ENCODE assay signal across 21 cellular contexts in genomic region chr10:132745971-132746370, GRCh38. TPM values are rescaled to one million over a fixed set of nuclear protein-coding genes. Genes with fewer than 3 reads are reported as not detected.
DNase-seq lines count a peak whose midpoint lies in the region; ATAC-seq and TF ChIP-seq lines count a peak whose summit lies in the region.
"Had no signal": no experiment of that assay in that cellular context is flagged by ENCODE, and none has a peak within 500 bp of the region (broad histone marks: within the 10 kb centered on the region; RNA-seq: fewer than 3 reads in every experiment).

No MANE protein-coding gene starts in this region.

- H3K27ac ChIP-seq in HUES64 (ENCODE audit: low read depth, low read length) (no peak overlapping the region; the same call in 1 of the 2 replicates), cingulate gyrus (ENCODE audit: low read depth, low read length) (peak overlapping the region; percentile 47), iPS-20b (ENCODE audit: low read length) (no peak overlapping the region), thyroid gland (peak overlapping the region; percentile 67 to 91 (median 91))
- H3K27ac ChIP-seq: GM23248 had no signal

- H3K4me1 Mint-ChIP-seq in Calu3 (ENCODE audit: low read depth, unreplicated experiment) (no peaks in the 10 kb centered on the region), Caco-2 (ENCODE audit: low read depth, unreplicated experiment) (no peaks in the 10 kb centered on the region)
- H3K4me1 Mint-ChIP-seq: CD8-positive, alpha-beta memory T cell had no signal

- H3K9me3 ChIP-seq in HUES64 (ENCODE audit: insufficient read depth, low read depth, low read length), result no peaks in the 10 kb centered on the region
- no peaks in the 10 kb centered on the region for H3K9me3 ChIP-seq in iPS-20b (ENCODE audit: insufficient read depth, low read depth, low read length)
- no peaks in the 10 kb centered on the region for H3K9me3 ChIP-seq in thyroid gland
- H3K9me3 ChIP-seq in Caco-2, result no peaks in the 10 kb centered on the region
- H3K9me3 ChIP-seq: BE2C had no signal

- no peak for TF ChIP-seq POLR2A in thyroid gland (IDR thresholded peaks at IDR 0.05)

- CTCF ChIA-PET in Calu3 (lab: Charles Lee) (no interaction called here), Caco-2 (lab: Charles Lee) (no interaction called here)

- no peaks in the 10 kb centered on the region for H3K36me3 ChIP-seq in HUES64 (ENCODE audit: insufficient read depth, low read length)
- no peaks in the 10 kb centered on the region for H3K36me3 ChIP-seq in iPS-20b (ENCODE audit: insufficient read depth, low read depth, low read length)
- H3K36me3 ChIP-seq in thyroid gland, result no peaks in the 10 kb centered on the region
- H3K36me3 ChIP-seq in Caco-2 (ENCODE audit: control insufficient read depth, insufficient read depth, low read length), result no peaks in the 10 kb centered on the region
- H3K36me3 ChIP-seq: BE2C had no signal

- H3K4me3 Mint-ChIP-seq in Calu3 (ENCODE audit: low read depth, unreplicated experiment) (no peak overlapping the region), Caco-2 (ENCODE audit: unreplicated experiment) (no peak overlapping the region)
- H3K4me3 Mint-ChIP-seq: CD4-positive, CD25-positive, alpha-beta regulatory T cell; CD8-positive, alpha-beta memory T cell had no signal

- H3K27me3 Mint-ChIP-seq in Calu3 (ENCODE audit: unreplicated experiment) (no peaks in the 10 kb centered on the region), Caco-2 (ENCODE audit: insufficient read depth, unreplicated experiment) (no peaks in the 10 kb centered on the region)
- H3K27me3 Mint-ChIP-seq: CD4-positive, CD25-positive, alpha-beta regulatory T cell; CD8-positive, alpha-beta memory T cell had no signal

- H3K36me3 Mint-ChIP-seq in Calu3 (ENCODE audit: insufficient read depth, unreplicated experiment) (no peaks in the 10 kb centered on the region), Caco-2 (ENCODE audit: insufficient read depth, unreplicated experiment) (peaks cover 6% of the 10 kb centered on the region)

- H3K27ac Mint-ChIP-seq in Calu3 (ENCODE audit: unreplicated experiment), result no peak overlapping the region
- no peak overlapping the region for H3K27ac Mint-ChIP-seq in Caco-2 (ENCODE audit: unreplicated experiment)
- H3K27ac Mint-ChIP-seq: CD8-positive, alpha-beta memory T cell had no signal

- H3K9ac ChIP-seq in HUES64 (ENCODE audit: low read depth, low read length) (0 out of 2 replicates have a peak overlapping the region, but pooled peaks have one; percentile 17), iPS-20b (ENCODE audit: low read depth, low read length) (peak overlapping the region; percentile 34; the same call in 1 of the 2 replicates)
- H3K9ac ChIP-seq: GM23248 had no signal

- DNase-seq in thyroid gland (peak; percentile 87), Calu3 (no peak), NCI-H1436 (lab: John Stamatoyannopoulos, UW) (no peak), Caco-2 (no peak)
- DNase-seq: ACHN; BE2C; CD4-positive, CD25-positive, alpha-beta regulatory T cell; CD8-positive, alpha-beta memory T cell; COR-L47; DMS153; DMS79; GF-D8; GM23248; H7; IMR-90 had no signal

- WGBS in HUES64, result 96% methylated on average over 13 of the region's 13 CpGs
- 47 to 49% methylated on average over 8 to 12 of the region's 13 CpGs for WGBS in thyroid gland, 2 donors

- H3K27me3 ChIP-seq in HUES64 (ENCODE audit: insufficient read depth, low read length) (peaks cover 4% of the 10 kb centered on the region; the same call in 1 of the 2 replicates), iPS-20b (ENCODE audit: insufficient read depth, low read length) (peaks cover 24% of the 10 kb centered on the region), thyroid gland (no peaks in the 10 kb centered on the region), Caco-2 (replicated peaks; ENCODE audit: control insufficient read depth, insufficient read depth, low read length) (no peaks in the 10 kb centered on the region)
- H3K27me3 ChIP-seq: BE2C had no signal

- H3K9me3 Mint-ChIP-seq in Calu3 (ENCODE audit: low read depth, unreplicated experiment) (no peaks in the 10 kb centered on the region), Caco-2 (ENCODE audit: unreplicated experiment) (no peaks in the 10 kb centered on the region)
- H3K9me3 Mint-ChIP-seq: CD4-positive, CD25-positive, alpha-beta regulatory T cell; CD8-positive, alpha-beta memory T cell had no signal

- POLR2A ChIA-PET in Caco-2 (lab: Charles Lee), result no interaction called here

- H3K4me3 ChIP-seq in HUES64 (ENCODE audit: low read length) (no peak overlapping the region), iPS-20b (ENCODE audit: low read length) (no peak overlapping the region), thyroid gland (replicated peaks in 1 of 3) (no peak overlapping the region), Caco-2 (ENCODE audit: low read depth, low read length) (no peak overlapping the region)
- H3K4me3 ChIP-seq: GM23248, K562 had no signal

- intact Hi-C loops in thyroid gland (cut with DNase I) (no loop called here), Calu3 (cut with micrococcal nuclease; ENCODE audit: unreplicated experiment) (no loop called here), Caco-2 (cut with micrococcal nuclease; ENCODE audit: unreplicated experiment) (no loop called here)

- TF ChIP-seq CTCF in thyroid gland (IDR thresholded peaks at IDR 0.05) (no peak), Calu3 (IDR thresholded peaks at IDR 0.05; ENCODE audit: unreplicated experiment) (no peak), Caco-2 (IDR thresholded peaks at IDR 0.05; ENCODE audit: insufficient read depth in 1 of 2, low read depth in 1 of 2, low read length in 1 of 2, severe bottlenecking in 1 of 2, unreplicated experiment in 1 of 2) (no peak)

- BruUV-seq in Calu3 (replicated peaks; lab: Mats Ljungman, UMichigan) (no TSS peak), Caco-2 (replicated peaks; lab: Mats Ljungman, UMichigan) (no TSS peak)

- H3K4me1 ChIP-seq in HUES64 (ENCODE audit: insufficient read depth, low read length), result peaks cover 18% of the 10 kb centered on the region
- peaks cover 14% of the 10 kb centered on the region; the same call in 1 of the 2 replicates for H3K4me1 ChIP-seq in iPS-20b (ENCODE audit: insufficient read depth, low read length)
- H3K4me1 ChIP-seq in thyroid gland, result peaks cover 42 to 44% of the 10 kb centered on the region in 2 donors
- no peaks in the 10 kb centered on the region for H3K4me1 ChIP-seq in Caco-2
- H3K4me1 ChIP-seq: BE2C had no signal

- no peak for ATAC-seq in HG03196 (IDR thresholded peaks at IDR 0.05; ENCODE audit: unreplicated experiment)
- ATAC-seq: K562 had no signal

RNA-seq across cellular contexts. Expression of gene NKX6-2, which starts 40.0 kb away (rescaled TPM):
- polyA plus RNA-seq in HUES64 (2013, experiment 1 of 2), result not detected
- polyA plus RNA-seq in HUES64 (2013, experiment 2 of 2), result not detected
- total RNA-seq in thyroid gland, result not detected
- total RNA-seq in Calu3 (2022), result not detected in 2 replicates
- not detected in 2 replicates for total RNA-seq in Caco-2 (2022)
- total RNA-seq: CD4-positive, CD25-positive, alpha-beta regulatory T cell; CD8-positive, alpha-beta memory T cell; GM23248; HT-29; IMR-90; K562 had no signal
- polyA plus RNA-seq: CD8-positive, alpha-beta memory T cell; IMR-90 had no signal

Comparison
In these comparisons a context has a peak if more than half of its experiments do, and no peak if none do; other contexts are left out.
1. H3K27ac ChIP-seq: peak in cingulate gyrus (single experiment) and thyroid gland (3 of 3); none in HUES64 (single experiment) and iPS-20b (single experiment).
2. DNase-seq: peak in thyroid gland (2 of 2); none in Calu3 (single experiment), NCI-H1436 (single experiment) and Caco-2 (0 of 2).